8 cellular contexts compared by ENCODE assay signal in the genomic region with DNA sequence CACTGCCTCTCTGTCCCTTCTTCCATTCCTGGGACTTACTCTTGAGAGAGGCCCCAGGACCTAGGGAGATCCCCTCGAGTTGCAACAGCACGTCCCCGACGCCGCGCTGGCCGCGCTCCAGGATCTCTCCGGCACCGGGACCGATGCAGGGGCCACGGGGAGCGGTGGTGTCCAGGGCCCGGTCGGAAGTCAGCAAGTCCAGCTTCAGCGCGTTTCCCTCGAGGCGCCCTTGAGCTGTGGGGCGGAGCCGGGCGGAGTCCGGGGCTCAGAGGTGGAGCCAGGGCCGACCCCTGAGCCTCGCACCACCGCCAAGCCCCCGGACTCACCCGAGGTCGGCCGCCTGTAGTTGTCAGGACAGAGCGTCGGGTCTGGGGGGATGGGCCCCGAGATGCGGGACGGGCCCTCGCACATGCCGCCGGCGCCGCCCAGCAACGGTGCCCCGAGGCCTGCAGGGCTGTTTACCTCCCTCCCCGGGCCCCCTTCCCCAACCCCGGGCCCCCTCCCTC.
DNase-seq lines count a peak whose midpoint lies in the region.

No MANE protein-coding gene starts in this region.

- peak; percentile 21 to 37 for DNase-seq in activated CD4-positive, alpha-beta T cell treated with anti-CD3 and anti-CD28 coated beads, Interleukin-2, amount 50 U/mL, for 48 hours
- no peak for DNase-seq in activated CD4-positive, alpha-beta T cell treated with anti-CD3 and anti-CD28 coated beads, Interleukin-2, amount 50 U/mL, for 4 hours
- DNase-seq in NT2/D1 (ENCODE audit: low read depth, low spot score) (no peak), ecto neural progenitor cell (ENCODE audit: low spot score) (peak; percentile 82), AG08396 (ENCODE audit: low spot score) (no peak), NCI-H1694 treated with DMSO at 0.1 percent for 48 hours (lab: John Stamatoyannopoulos, UW) (no peak), NCI-H2029 (lab: John Stamatoyannopoulos, UW) (no peak)

- peaks cover 23% of the 10 kb centered on the region for H3K4me1 ChIP-seq in NT2/D1 (ENCODE audit: insufficient read depth, insufficient read length)
- H3K4me1 ChIP-seq in mucosa of stomach (ENCODE audit: control insufficient read depth, insufficient read depth, low read length): peaks cover 25% of the 10 kb centered on the region

- H3K9me3 ChIP-seq in NT2/D1 (ENCODE audit: insufficient read depth, low read length): no peaks in the 10 kb centered on the region
- no peaks in the 10 kb centered on the region for H3K9me3 ChIP-seq in mucosa of stomach (ENCODE audit: control insufficient read depth, low read length)

- H3K36me3 ChIP-seq in NT2/D1 (ENCODE audit: insufficient read depth, insufficient read length, low read length) (peaks cover 32% of the 10 kb centered on the region), mucosa of stomach (ENCODE audit: control insufficient read depth, insufficient read depth, low read length) (no peaks in the 10 kb centered on the region)

- peaks cover 16% of the 10 kb centered on the region for H3K27me3 ChIP-seq in NT2/D1 (ENCODE audit: insufficient read depth, insufficient read length)
- no peaks in the 10 kb centered on the region for H3K27me3 ChIP-seq in mucosa of stomach (ENCODE audit: control insufficient read depth, insufficient read depth, low read length)

- H3K9ac ChIP-seq in NT2/D1 (ENCODE audit: insufficient read length, low read depth): peak overlapping the region; percentile 77
- H3K9ac ChIP-seq in mucosa of stomach (ENCODE audit: low read length): peak overlapping the region; percentile 52

- peak overlapping the region; percentile 78 for H3K4me3 ChIP-seq in NT2/D1 (ENCODE audit: insufficient read length, low read depth)
- H3K4me3 ChIP-seq in mucosa of stomach (ENCODE audit: low read length): peak overlapping the region; percentile 61

Comparison
In these comparisons a context has a peak if more than half of its experiments do, and no peak if none do; other contexts are left out.
1. DNase-seq: peak in activated CD4-positive, alpha-beta T cell treated with anti-CD3 and anti-CD28 coated beads, Interleukin-2, amount 50 U/mL, for 48 hours (2 of 2) and ecto neural progenitor cell (single experiment); none in activated CD4-positive, alpha-beta T cell treated with anti-CD3 and anti-CD28 coated beads, Interleukin-2, amount 50 U/mL, for 4 hours (0 of 2), NT2/D1 (single experiment), AG08396 (single experiment), NCI-H1694 treated with DMSO at 0.1 percent for 48 hours (single experiment) and NCI-H2029 (single experiment).